11 cellular contexts compared by ENCODE assay signal in genomic region chr1:12505176-12505575, GRCh38.
"Had no signal": no experiment of that assay in that cellular context is flagged by ENCODE, and none has a peak within 500 bp of the region (broad histone marks: within the 10 kb centered on the region; RNA-seq: fewer than 3 reads in every experiment).

No MANE protein-coding gene starts in this region.

- H3K27me3 ChIP-seq: gastrocnemius medialis, heart left ventricle, upper lobe of right lung had no signal

- ATAC-seq: gastrocnemius medialis; stimulated activated memory B cell treated with anti-CD40 and anti-IgM and Interleukin-4, amounts not matched to agents 10 μg/mL and 1 μg/mL and 100 μg/mL, for 72 hours; T-cell had no signal

- H3K9me3 Mint-ChIP-seq: activated naive CD4-positive, alpha-beta T cell treated with anti-CD3 and anti-CD28 coated beads, Interleukin-2, amount 50 U/mL, for 24 hours; stimulated activated memory B cell treated with anti-CD40 and anti-IgM and Interleukin-4, amounts not matched to agents 10 μg/mL and 1 μg/mL and 100 μg/mL, for 72 hours; T-cell had no signal

- H3K27ac ChIP-seq: gastrocnemius medialis, heart left ventricle, SK-N-MC, upper lobe of right lung had no signal

- H3K27ac Mint-ChIP-seq: activated naive CD4-positive, alpha-beta T cell treated with anti-CD3 and anti-CD28 coated beads, Interleukin-2, amount 50 U/mL, for 24 hours; stimulated activated memory B cell treated with anti-CD40 and anti-IgM and Interleukin-4, amounts not matched to agents 10 μg/mL and 1 μg/mL and 100 μg/mL, for 72 hours had no signal

- H3K4me3 Mint-ChIP-seq: activated naive CD4-positive, alpha-beta T cell treated with anti-CD3 and anti-CD28 coated beads, Interleukin-2, amount 50 U/mL, for 24 hours; activated T-cell treated with anti-CD3 and anti-CD28 coated beads, Interleukin-2, amount 50 U/mL, for 24 hours; stimulated activated memory B cell treated with anti-CD40 and anti-IgM and Interleukin-4, amounts not matched to agents 10 μg/mL and 1 μg/mL and 100 μg/mL, for 72 hours; T-cell had no signal

- H3K9me3 ChIP-seq: gastrocnemius medialis, heart left ventricle, upper lobe of right lung had no signal

- DNase-seq: activated CD4-positive, alpha-beta T cell treated with anti-CD3 and anti-CD28 coated beads, Interleukin-2, amount 50 U/mL, for 4 hours; activated CD4-positive, CD25-positive, alpha-beta regulatory T cell treated with anti-CD3 and anti-CD28 coated beads, Interleukin-2, amount 50 U/mL, for 72 hours; activated effector memory CD4-positive, alpha-beta T cell treated with anti-CD3 and anti-CD28 coated beads, Interleukin-2, amount 50 U/mL, for 16 hours; activated T-cell treated with anti-CD3 and anti-CD28 coated beads, Interleukin-2, amount 50 U/mL, for 24 hours; gastrocnemius medialis; heart left ventricle; T-cell; upper lobe of right lung had no signal

- H3K4me3 ChIP-seq: gastrocnemius medialis, heart left ventricle, SK-N-MC, upper lobe of right lung had no signal

- H3K27me3 Mint-ChIP-seq: activated naive CD4-positive, alpha-beta T cell treated with anti-CD3 and anti-CD28 coated beads, Interleukin-2, amount 50 U/mL, for 24 hours; activated T-cell treated with anti-CD3 and anti-CD28 coated beads, Interleukin-2, amount 50 U/mL, for 24 hours; stimulated activated memory B cell treated with anti-CD40 and anti-IgM and Interleukin-4, amounts not matched to agents 10 μg/mL and 1 μg/mL and 100 μg/mL, for 72 hours; T-cell had no signal
